Comparison of ENCODE assay signal across 9 cellular contexts in the genomic region with DNA sequence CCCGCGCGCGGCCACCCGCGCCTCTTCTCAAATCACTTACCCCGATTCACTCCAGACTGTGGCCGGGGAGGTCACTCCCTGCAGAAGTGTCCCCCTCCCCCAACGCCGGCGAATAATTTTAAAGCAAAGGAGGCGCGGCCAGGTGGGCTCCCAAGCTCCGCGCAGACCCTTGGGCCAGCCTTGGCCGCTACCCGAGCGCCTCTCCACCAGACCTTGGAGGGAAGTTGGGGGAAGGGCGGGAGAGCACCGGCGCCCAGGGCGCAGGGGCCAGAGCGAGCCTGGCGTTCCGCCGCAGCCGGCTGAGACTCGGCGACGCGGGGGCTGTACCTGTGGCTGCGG. TPM values are rescaled to one million over a fixed set of nuclear protein-coding genes. Genes with fewer than 3 reads are reported as not detected.
A peak's percentile ranks its signal among the peaks of the same experiment; 100 is the strongest.
DNase-seq lines count a peak whose midpoint lies in the region; ATAC-seq and TF ChIP-seq lines count a peak whose summit lies in the region.
"Had no signal": no experiment of that assay in that cellular context is flagged by ENCODE, and none has a peak within 500 bp of the region (broad histone marks: within the 10 kb centered on the region; RNA-seq: fewer than 3 reads in every experiment).

No MANE protein-coding gene starts in this region.

- peaks cover 4% of the 10 kb centered on the region; the same call in 1 of the 3 replicates for H3K36me3 Mint-ChIP-seq in GM23338 (ENCODE audit: low read depth)
- H3K36me3 Mint-ChIP-seq in activated CD8-positive, alpha-beta T cell treated with anti-CD3 and anti-CD28 coated beads for 36 hours (ENCODE audit: low read depth): no peaks in the 10 kb centered on the region
- no peaks in the 10 kb centered on the region for H3K36me3 Mint-ChIP-seq in stimulated activated effector memory CD8-positive, alpha-beta T cell treated with anti-CD3 and anti-CD28 coated beads, Interleukin-12 subunit alpha, Interleukin-12 subunit beta, amount 100 ng/mL, for 72 hours

- no peaks in the 10 kb centered on the region for H4K20me1 ChIP-seq in GM23338 (replicated peaks; ENCODE audit: insufficient read depth)

- H3K4me3 ChIP-seq in GM23338 (peak overlapping the region; percentile 88), iPS-20b (ENCODE audit: low read length) (peak overlapping the region; percentile 80; the same call in 1 of the 2 replicates)

- no peak for TF ChIP-seq CTCF in GM23338 (conservative IDR thresholded peaks at IDR 0.05; ENCODE audit: low read depth in 2 of 2)
- no peak for TF ChIP-seq CTCF in activated CD8-positive, alpha-beta T cell treated with anti-CD3 and anti-CD28 coated beads for 36 hours (IDR thresholded peaks at IDR 0.05)

- no peak overlapping the region for H3K27ac Mint-ChIP-seq in GM23338
- H3K27ac Mint-ChIP-seq in activated CD8-positive, alpha-beta T cell treated with anti-CD3 and anti-CD28 coated beads for 36 hours: no peak overlapping the region
- H3K27ac Mint-ChIP-seq in stimulated activated effector memory CD8-positive, alpha-beta T cell treated with anti-CD3 and anti-CD28 coated beads, Interleukin-12 subunit alpha, Interleukin-12 subunit beta, amount 100 ng/mL, for 72 hours: peak overlapping the region; percentile 70

- peak overlapping the region; percentile 92 for H3K4me3 Mint-ChIP-seq in GM23338
- H3K4me3 Mint-ChIP-seq in activated CD8-positive, alpha-beta T cell treated with anti-CD3 and anti-CD28 coated beads for 36 hours: peak overlapping the region; percentile 78
- H3K4me3 Mint-ChIP-seq in stimulated activated effector memory CD8-positive, alpha-beta T cell treated with anti-CD3 and anti-CD28 coated beads, Interleukin-12 subunit alpha, Interleukin-12 subunit beta, amount 100 ng/mL, for 72 hours: peak overlapping the region; percentile 79

- peak overlapping the region; percentile 96 for H3K4me2 ChIP-seq in GM23338

- no peaks in the 10 kb centered on the region for H3K9me2 ChIP-seq in GM23338 (ENCODE audit: insufficient read depth)

- H3K27me3 ChIP-seq in GM23338 (ENCODE audit: insufficient read depth): peaks cover 100% of the 10 kb centered on the region
- peaks cover 100% of the 10 kb centered on the region for H3K27me3 ChIP-seq in iPS-20b (ENCODE audit: insufficient read depth, low read length)

- peak; percentile 27 for ATAC-seq in GM23338
- no peak for ATAC-seq in activated CD8-positive, alpha-beta T cell treated with anti-CD3 and anti-CD28 coated beads for 36 hours
- no peak for ATAC-seq in stimulated activated effector memory CD8-positive, alpha-beta T cell treated with anti-CD3 and anti-CD28 coated beads, Interleukin-12 subunit alpha, Interleukin-12 subunit beta, amount 100 ng/mL, for 72 hours
- no peak for ATAC-seq in GM21825 (IDR thresholded peaks at IDR 0.05; ENCODE audit: unreplicated experiment)
- no peak for ATAC-seq in HG02870 (IDR thresholded peaks at IDR 0.05; ENCODE audit: unreplicated experiment)
- no peak for ATAC-seq in HG03175 (IDR thresholded peaks at IDR 0.05; ENCODE audit: unreplicated experiment)

- H3K9ac ChIP-seq in iPS-20b (ENCODE audit: low read depth, low read length): no peak overlapping the region

- H3K27ac ChIP-seq in GM23338 (ENCODE audit: low read depth) (no peak overlapping the region), iPS-20b (ENCODE audit: low read length) (no peak overlapping the region)

- H3F3A ChIP-seq in GM23338 (replicated peaks; ENCODE audit: low read depth): 0 out of 2 replicates have a peak, but pooled peaks cover 13% of the 10 kb centered on the region

- no peaks in the 10 kb centered on the region; the same call in 1 of the 2 replicates for H3K9me3 ChIP-seq in iPS-20b (ENCODE audit: insufficient read depth, low read depth, low read length)

- peaks cover 28% of the 10 kb centered on the region; the same call in 1 of the 2 replicates for H3K4me1 ChIP-seq in GM23338 (ENCODE audit: insufficient read depth)
- peaks cover 9% of the 10 kb centered on the region; the same call in 1 of the 2 replicates for H3K4me1 ChIP-seq in iPS-20b (ENCODE audit: insufficient read depth, low read length)

- DNase-seq in GM23338 (ENCODE audit: low spot score): peak; percentile 83
- no peak for DNase-seq in activated CD8-positive, alpha-beta T cell treated with anti-CD3 and anti-CD28 coated beads for 36 hours
- DNase-seq in stimulated activated effector memory CD8-positive, alpha-beta T cell treated with anti-CD3 and anti-CD28 coated beads, Interleukin-12 subunit alpha, Interleukin-12 subunit beta, amount 100 ng/mL, for 72 hours (ENCODE audit: low spot score in 2 of 2): no peak
- no peak for DNase-seq in NK-92 treated with Interleukin-12 subunit alpha and Interleukin-12 subunit beta, amount 100 ng/mL, for 24 hours (lab: John Stamatoyannopoulos, UW)

- H3K4me1 Mint-ChIP-seq in GM23338: peaks cover 27% of the 10 kb centered on the region
- peaks cover 36% of the 10 kb centered on the region for H3K4me1 Mint-ChIP-seq in activated CD8-positive, alpha-beta T cell treated with anti-CD3 and anti-CD28 coated beads for 36 hours (ENCODE audit: low read depth)
- H3K4me1 Mint-ChIP-seq in stimulated activated effector memory CD8-positive, alpha-beta T cell treated with anti-CD3 and anti-CD28 coated beads, Interleukin-12 subunit alpha, Interleukin-12 subunit beta, amount 100 ng/mL, for 72 hours: peaks cover 44% of the 10 kb centered on the region

- CTCF ChIA-PET in activated CD8-positive, alpha-beta T cell treated with anti-CD3 and anti-CD28 coated beads for 36 hours (lab: Charles Lee): interaction anchor here (1.3 kb wide), 1 partner anchor 636 kb away, joined by 3 read pairs; no protein-coding TSS in a partner anchor

- intact Hi-C loops in activated CD8-positive, alpha-beta T cell treated with anti-CD3 and anti-CD28 coated beads for 36 hours (cut with micrococcal nuclease): loop anchor here (10.0 kb wide), 2 partner anchors 499 to 639 kb away; no protein-coding TSS in a partner anchor

- no peaks in the 10 kb centered on the region for H3K79me2 ChIP-seq in GM23338 (replicated peaks; ENCODE audit: insufficient read depth)

- H2AFZ ChIP-seq in GM23338: peak overlapping the region; percentile 98

- POLR2A ChIA-PET in activated CD8-positive, alpha-beta T cell treated with anti-CD3 and anti-CD28 coated beads for 36 hours (lab: Charles Lee): no interaction called here

- H3K36me3 ChIP-seq in GM23338 (ENCODE audit: insufficient read depth) (no peaks in the 10 kb centered on the region), iPS-20b (ENCODE audit: insufficient read depth, low read depth, low read length) (no peaks in the 10 kb centered on the region)

- peaks cover 69% of the 10 kb centered on the region for H3K27me3 Mint-ChIP-seq in GM23338 (ENCODE audit: insufficient read depth, low read depth, poor library complexity)
- peaks cover 58% of the 10 kb centered on the region for H3K27me3 Mint-ChIP-seq in activated CD8-positive, alpha-beta T cell treated with anti-CD3 and anti-CD28 coated beads for 36 hours

- peaks cover 6% of the 10 kb centered on the region for H3K9me3 Mint-ChIP-seq in GM23338
- H3K9me3 Mint-ChIP-seq in activated CD8-positive, alpha-beta T cell treated with anti-CD3 and anti-CD28 coated beads for 36 hours: no peaks in the 10 kb centered on the region
- H3K9me3 Mint-ChIP-seq in stimulated activated effector memory CD8-positive, alpha-beta T cell treated with anti-CD3 and anti-CD28 coated beads, Interleukin-12 subunit alpha, Interleukin-12 subunit beta, amount 100 ng/mL, for 72 hours: no peaks in the 10 kb centered on the region

TF ChIP-seq in GM23338, 12 proteins besides CTCF, POLR2A, EP300 and RAD21:
- TF ChIP-seq EZH2 (IDR thresholded peaks at IDR 0.05; ENCODE audit: low read depth, unreplicated experiment): peak; percentile 66
- TF ChIP-seq ZNF331 (CRISPR knock-in tag; IDR thresholded peaks at IDR 0.05; ENCODE audit: low read depth): no peak
TF ChIP-seq in GM23338: peak in this region for 1.

RNA-seq across cellular contexts. Expression of a gene that starts 0.3 kb away (rescaled TPM):
- total RNA-seq in GM23338 (2014; rRNA removed; shearing (Covaris generic)): 0.97 and 1.6 TPM in 2 replicates
- 0.47 and 0.66 TPM in 2 replicates for polyA plus RNA-seq in GM23338 (2016; fragmentation: Nextera tagmentation; extraction: Ambion mirVana)
- total RNA-seq in activated CD8-positive, alpha-beta T cell treated with anti-CD3 and anti-CD28 coated beads for 36 hours: 1 to 10 TPM in 1 of 2 experiments, under 1 TPM in 1; 0.81 to 1.1 TPM
- total RNA-seq: dermis blood vessel endothelial cell had no signal
